ENCODE assay signal across 26 cellular contexts in the genomic region with DNA sequence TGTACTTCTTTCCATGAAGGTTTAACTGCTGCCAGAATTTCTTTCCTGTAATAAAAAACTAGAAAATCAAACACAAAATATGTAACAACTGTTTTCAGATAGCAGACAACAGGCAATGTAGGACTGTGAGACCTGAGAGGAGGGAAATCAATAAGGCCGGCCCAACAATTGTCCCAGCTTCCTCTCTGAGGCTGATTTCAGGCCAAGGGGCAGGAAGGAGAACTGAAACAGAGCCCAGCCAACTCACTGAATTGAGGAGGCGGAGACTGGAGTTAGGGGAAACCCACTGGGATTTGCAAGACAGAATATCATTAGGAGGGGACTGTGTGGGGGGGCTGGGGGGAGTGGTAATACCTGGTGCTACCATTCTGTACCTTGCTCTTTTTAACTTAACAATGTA. TPM values are rescaled to one million over a fixed set of nuclear protein-coding genes. Genes with fewer than 3 reads are reported as not detected.
A peak's percentile ranks its signal among the peaks of the same experiment; 100 is the strongest.
DNase-seq lines count a peak whose midpoint lies in the region; ATAC-seq, FAIRE-seq and TF ChIP-seq lines count a peak whose summit lies in the region.
"Had no signal": no experiment of that assay in that cellular context is flagged by ENCODE, and none has a peak within 500 bp of the region (broad histone marks: within the 10 kb centered on the region; RNA-seq: fewer than 3 reads in every experiment).

No MANE protein-coding gene starts in this region.

- FAIRE-seq in urothelium cell line (lab: Jason Lieb, UNC) = no peak
- FAIRE-seq: bronchial epithelial cell, GM18507, kidney, pancreas had no signal

- H3K4me3 ChIP-seq in GM12865 (ENCODE audit: low read depth, low read length) (no peak overlapping the region), vagina (no peak overlapping the region)
- H3K4me3 ChIP-seq: adrenal gland; BLaER1 treated with 17β-estradiol and CSF1 and Interleukin-3, amounts not matched to agents 10 nM and 100 nM; hepatocyte; MG63; pancreas; Peyer's patch; testis had no signal

- H3K4me1 ChIP-seq in foreskin keratinocyte (peaks cover 13% of the 10 kb centered on the region), vagina (no peaks in the 10 kb centered on the region)
- H3K4me1 ChIP-seq: adrenal gland, pancreas, Peyer's patch, testis had no signal

- ATAC-seq in HG02588 (IDR thresholded peaks at IDR 0.05; ENCODE audit: unreplicated experiment) = peak; percentile 61
- ATAC-seq in foreskin keratinocyte = no peak
- ATAC-seq: natural killer cell, sciatic nerve had no signal

- no peaks in the 10 kb centered on the region for H3K36me3 ChIP-seq in vagina
- H3K36me3 ChIP-seq: adrenal gland; BLaER1 treated with 17β-estradiol and CSF1 and Interleukin-3, amounts not matched to agents 10 nM and 100 nM; MG63; pancreas; Peyer's patch had no signal

- intact Hi-C loops in vagina (cut with DNase I) = no loop called here

- no peaks in the 10 kb centered on the region for H3K9me3 ChIP-seq in vagina
- H3K9me3 ChIP-seq: adrenal gland; BLaER1 treated with 17β-estradiol and CSF1 and Interleukin-3, amounts not matched to agents 10 nM and 100 nM; MG63; pancreas; Peyer's patch; testis had no signal

- TF ChIP-seq POLR2A in vagina (IDR thresholded peaks at IDR 0.05) = no peak

- H3K27me3 ChIP-seq in foreskin keratinocyte = no peaks in the 10 kb centered on the region
- H3K27me3 ChIP-seq in vagina = no peaks in the 10 kb centered on the region
- H3K27me3 ChIP-seq: adrenal gland; BLaER1 treated with 17β-estradiol and CSF1 and Interleukin-3, amounts not matched to agents 10 nM and 100 nM; hepatocyte; MG63; pancreas; Peyer's patch; testis had no signal

- peak; percentile 37 for DNase-seq in GM12865 (ENCODE audit: low read depth)
- DNase-seq in MV-4-11 (lab: John Stamatoyannopoulos, UW) = peak; percentile 66
- no peak for DNase-seq in foreskin keratinocyte
- DNase-seq in vagina (ENCODE audit: extremely low spot score in 2 of 2) = no peak
- DNase-seq in kidney tubule cell (ENCODE audit: low spot score) = no peak
- no peak for DNase-seq in stimulated activated CD4-positive, alpha-beta T cell treated with anti-CD3 and anti-CD28 coated beads, Interleukin-12 subunit alpha, Interleukin-12 subunit beta, amount 100 ng/mL, for 4 hours
- DNase-seq in urothelium cell line (ENCODE audit: low spot score) = no peak
- DNase-seq: ACHN; activated CD4-positive, alpha-beta T cell treated with anti-CD3 and anti-CD28 coated beads, Interleukin-2, amount 50 U/mL, for 48 hours; activated gamma-delta T cell; kidney; mesenchymal stem cell; MG63; natural killer cell; NCI-H774; pancreas; Peyer's patch; testis had no signal

- H3K27ac ChIP-seq in foreskin keratinocyte (peak overlapping the region; percentile 10), vagina (no peak overlapping the region)
- H3K27ac ChIP-seq: adrenal gland; BLaER1 treated with 17β-estradiol and CSF1 and Interleukin-3, amounts not matched to agents 10 nM and 100 nM; hepatocyte; pancreas; Peyer's patch; testis had no signal

- TF ChIP-seq CTCF in GM12865 (IDR thresholded peaks at IDR 0.05; ENCODE audit: insufficient read depth, low read depth, low read length, missing control alignments) (no peak), foreskin keratinocyte (conservative IDR thresholded peaks at IDR 0.05) (no peak), vagina (IDR thresholded peaks at IDR 0.05) (no peak)

RNA-seq across cellular contexts. Expression of a gene that starts 42.2 kb away (rescaled TPM):
- total RNA-seq in foreskin keratinocyte = 53.6 and 61.2 TPM in 2 replicates
- 12.9 and 14.2 TPM in 2 replicates for polyA plus RNA-seq in foreskin keratinocyte
- total RNA-seq in vagina = 4.7 TPM
- total RNA-seq: natural killer cell; T-helper 2 cell treated with Interferon-gamma antibody and Interleukin-4, amounts not matched to agents 100 ng/mL and 5 ng/mL, for 36 hours had no signal

Comparison
In these comparisons a context has a peak if more than half of its experiments do, and no peak if none do; other contexts are left out.
1. DNase-seq: peak in GM12865 (single experiment) and MV-4-11 (single experiment); none in foreskin keratinocyte (0 of 2), vagina (0 of 2), kidney tubule cell (single experiment), stimulated activated CD4-positive, alpha-beta T cell treated with anti-CD3 and anti-CD28 coated beads, Interleukin-12 subunit alpha, Interleukin-12 subunit beta, amount 100 ng/mL, for 4 hours (single experiment) and urothelium cell line (single experiment).